In the genomic region with DNA sequence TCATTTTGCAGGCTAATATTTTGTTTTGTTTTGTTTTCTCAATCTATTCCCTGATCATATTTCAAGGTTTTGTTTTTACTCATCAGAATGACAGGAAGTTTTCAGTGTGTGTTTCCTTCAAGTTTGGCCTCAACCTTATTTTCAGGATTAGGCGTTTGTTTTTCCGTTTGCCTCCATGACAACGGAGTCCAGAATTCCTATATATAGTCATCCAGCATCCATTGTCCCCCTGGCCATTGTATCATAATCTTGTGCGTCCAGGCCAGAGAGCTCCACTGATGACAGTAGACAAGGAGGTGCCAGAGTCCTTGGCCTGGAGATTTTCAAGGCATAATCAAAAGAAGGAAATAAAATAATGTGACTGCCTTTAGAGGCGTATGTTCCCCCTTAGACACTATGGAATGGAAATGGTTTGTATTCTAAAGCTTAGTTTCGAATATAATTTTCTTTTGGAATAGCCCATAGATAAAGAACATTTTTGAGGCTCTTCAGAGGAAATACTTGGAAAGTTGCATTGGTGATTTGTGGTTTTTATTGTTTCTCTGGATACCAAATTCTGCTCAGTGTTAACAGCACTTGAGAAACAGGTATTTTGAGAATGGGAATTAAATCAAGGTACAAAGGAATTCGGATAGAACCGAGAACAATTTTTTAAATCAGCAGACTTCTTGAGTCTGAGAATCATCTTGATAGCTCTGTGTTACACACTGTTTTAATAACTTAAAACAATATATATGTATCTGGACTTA, we compare ENCODE assay signal across 20 cellular contexts.
A peak's percentile ranks its signal among the peaks of the same experiment; 100 is the strongest.
DNase-seq lines count a peak whose midpoint lies in the region; ATAC-seq and TF ChIP-seq lines count a peak whose summit lies in the region.
"Had no signal": no experiment of that assay in that cellular context is flagged by ENCODE, and none has a peak within 500 bp of the region (broad histone marks: within the 10 kb centered on the region; RNA-seq: fewer than 3 reads in every experiment).

No MANE protein-coding gene starts in this region.

- no peak overlapping the region for H2BK120ac ChIP-seq in neuronal stem cell (ENCODE audit: low read depth, low read length)

- H3K4ac ChIP-seq in neuronal stem cell (ENCODE audit: low read length) = no peak overlapping the region

- no CpG with 5 or more reads among the region's 8 CpGs for WGBS in neuronal stem cell (ENCODE audit: extremely low coverage in 2 of 2, insufficient read length in 2 of 2, insufficient replicate concordance in 1 of 2), 2 donors

- H3K4me3 ChIP-seq in cardiac fibroblast (replicated peaks in 1 of 2; ENCODE audit: low read depth in 2 of 2, low read length in 2 of 2) (no peak overlapping the region), neuronal stem cell (ENCODE audit: low read length in 2 of 2) (no peak overlapping the region)

- H4K8ac ChIP-seq in neuronal stem cell (ENCODE audit: low read depth, low read length) = no peak overlapping the region

- no peak overlapping the region for H3K4me2 ChIP-seq in neuronal stem cell (ENCODE audit: insufficient read depth, low read length, poor library complexity, severe bottlenecking)

- CTCF ChIA-PET in Calu3 (lab: Charles Lee) = no interaction called here

- peaks cover 7 to 100% of the 10 kb centered on the region in 2 donors for H3K36me3 ChIP-seq in neuronal stem cell (replicated peaks in 1 of 2; ENCODE audit: control insufficient read depth in 2 of 2, insufficient read depth in 2 of 2, low read length in 2 of 2)

- intact Hi-C loops in left cardiac atrium (cut with DNase I) = no loop called here
- intact Hi-C loops in Calu3 (cut with micrococcal nuclease; ENCODE audit: unreplicated experiment) = no loop called here

- H3K27ac ChIP-seq in neuronal stem cell (replicated peaks; ENCODE audit: low read length) = no peak overlapping the region
- H3K27ac ChIP-seq: foreskin keratinocyte, RWPE1 had no signal

- H2BK5ac ChIP-seq in neuronal stem cell (ENCODE audit: low read length) = no peak overlapping the region

- H3K27ac Mint-ChIP-seq in HFFc6 (peak overlapping the region; percentile 47; the same call in 1 of the 2 replicates), osteocyte (ENCODE audit: unreplicated experiment) (peak overlapping the region; percentile 75), Calu3 (ENCODE audit: unreplicated experiment) (no peak overlapping the region)
- H3K27ac Mint-ChIP-seq: activated naive CD8-positive, alpha-beta T cell treated with anti-CD3 and anti-CD28 coated beads, Interleukin-2, amount 10 ng/mL, durations not matched to agents 7 days and 5 days; stimulated activated effector memory CD8-positive, alpha-beta T cell treated with anti-CD3 and anti-CD28 coated beads, Interleukin-12 subunit alpha, Interleukin-12 subunit beta, amount 100 ng/mL, for 72 hours had no signal

- TF ChIP-seq CTCF in HFFc6 (IDR thresholded peaks at IDR 0.05) = no peak
- TF ChIP-seq CTCF in cardiac fibroblast (IDR thresholded peaks at IDR 0.05; ENCODE audit: low read depth, low read length) = no peak
- no peak for TF ChIP-seq CTCF in osteocyte (IDR thresholded peaks at IDR 0.05)
- no peak for TF ChIP-seq CTCF in Calu3 (IDR thresholded peaks at IDR 0.05; ENCODE audit: unreplicated experiment)

- H2BK15ac ChIP-seq in neuronal stem cell (ENCODE audit: low read length) = no peak overlapping the region

- H3K27me3 Mint-ChIP-seq in HFFc6 (ENCODE audit: insufficient read depth) = no peaks in the 10 kb centered on the region
- no peaks in the 10 kb centered on the region for H3K27me3 Mint-ChIP-seq in osteocyte (ENCODE audit: unreplicated experiment)
- H3K27me3 Mint-ChIP-seq in Calu3 (ENCODE audit: unreplicated experiment) = no peaks in the 10 kb centered on the region

- H3K23ac ChIP-seq in neuronal stem cell (ENCODE audit: low read depth, low read length, poor library complexity) = no peak overlapping the region

- H3K27me3 ChIP-seq in neuronal stem cell (ENCODE audit: control insufficient read depth in 3 of 3, insufficient read depth in 3 of 3, low read depth in 1 of 3, low read length in 3 of 3) = no peaks in the 10 kb centered on the region
- H3K27me3 ChIP-seq: foreskin keratinocyte had no signal

- peaks cover 6% of the 10 kb centered on the region; the same call in 1 of the 2 replicates for H3K9me3 Mint-ChIP-seq in HFFc6
- H3K9me3 Mint-ChIP-seq in osteocyte (ENCODE audit: unreplicated experiment) = peaks cover 21% of the 10 kb centered on the region
- no peaks in the 10 kb centered on the region for H3K9me3 Mint-ChIP-seq in Calu3 (ENCODE audit: low read depth, unreplicated experiment)

- H3K4me1 Mint-ChIP-seq in HFFc6 (ENCODE audit: low read depth) = peaks cover 46% of the 10 kb centered on the region
- H3K4me1 Mint-ChIP-seq in osteocyte (ENCODE audit: unreplicated experiment) = peaks cover 36% of the 10 kb centered on the region
- peaks cover 19% of the 10 kb centered on the region for H3K4me1 Mint-ChIP-seq in Calu3 (ENCODE audit: low read depth, unreplicated experiment)
- H3K4me1 Mint-ChIP-seq: stimulated activated effector memory CD8-positive, alpha-beta T cell treated with anti-CD3 and anti-CD28 coated beads, Interleukin-12 subunit alpha, Interleukin-12 subunit beta, amount 100 ng/mL, for 72 hours had no signal

- no peak overlapping the region for H3K14ac ChIP-seq in neuronal stem cell (ENCODE audit: low read length)

- peak; percentile 77 to 87 for ATAC-seq in left cardiac atrium

- no peak overlapping the region for H3K4me3 Mint-ChIP-seq in HFFc6
- no peak overlapping the region for H3K4me3 Mint-ChIP-seq in osteocyte (ENCODE audit: unreplicated experiment)
- no peak overlapping the region for H3K4me3 Mint-ChIP-seq in Calu3 (ENCODE audit: low read depth, unreplicated experiment)
- H3K4me3 Mint-ChIP-seq: activated naive CD8-positive, alpha-beta T cell treated with anti-CD3 and anti-CD28 coated beads, Interleukin-2, amount 10 ng/mL, durations not matched to agents 7 days and 5 days; stimulated activated effector memory CD8-positive, alpha-beta T cell treated with anti-CD3 and anti-CD28 coated beads, Interleukin-12 subunit alpha, Interleukin-12 subunit beta, amount 100 ng/mL, for 72 hours had no signal

- no peak overlapping the region for H2BK12ac ChIP-seq in neuronal stem cell (ENCODE audit: low read length)

- no peaks in the 10 kb centered on the region for H3K79me1 ChIP-seq in neuronal stem cell (ENCODE audit: low read depth, low read length)

- H3K9ac ChIP-seq in neuronal stem cell (ENCODE audit: low read depth, low read length, poor library complexity) = no peak overlapping the region

- peaks cover 0 to 35% of the 10 kb centered on the region in 2 donors for H3K9me3 ChIP-seq in neuronal stem cell (replicated peaks in 1 of 2; ENCODE audit: control insufficient read depth in 2 of 2, insufficient read depth in 1 of 2, low read depth in 1 of 2, low read length in 2 of 2)

- peaks cover 3 to 12% of the 10 kb centered on the region in 2 donors for H3K4me1 ChIP-seq in neuronal stem cell (ENCODE audit: control insufficient read depth in 2 of 2, insufficient read depth in 1 of 2, low read depth in 1 of 2, low read length in 2 of 2)

- H3K18ac ChIP-seq in neuronal stem cell (ENCODE audit: low read length) = no peak overlapping the region

- H2AK5ac ChIP-seq in neuronal stem cell (ENCODE audit: low read depth, low read length) = no peak overlapping the region

- no peak overlapping the region for H2AFZ ChIP-seq in neuronal stem cell (ENCODE audit: low read length)

- DNase-seq in HFFc6 = no peak
- DNase-seq in cardiac fibroblast (ENCODE audit: low read depth in 2 of 2) = peak; percentile 86 to 95
- peak; percentile 41 for DNase-seq in left cardiac atrium
- DNase-seq in osteocyte (ENCODE audit: extremely low spot score, unreplicated experiment) = no peak
- no peak for DNase-seq in neuronal stem cell (ENCODE audit: low spot score)
- no peak for DNase-seq in T-helper 1 cell
- no peak for DNase-seq in NCI-H2171 (lab: John Stamatoyannopoulos, UW)
- no peak for DNase-seq in Calu3
- DNase-seq: activated CD4-positive, alpha-beta T cell treated with anti-CD3 and anti-CD28 coated beads for 4 hours; activated naive CD8-positive, alpha-beta T cell treated with anti-CD3 and anti-CD28 coated beads, Interleukin-2, amount 10 ng/mL, durations not matched to agents 7 days and 5 days; COR-L47; cortex of kidney; GDM1; NCI-H2081; retina; stimulated activated CD4-positive, alpha-beta T cell treated with anti-CD3 and anti-CD28 coated beads, Interleukin-4, amount 100 ng/mL, for 4 hours; T-helper 2 cell had no signal

- BruUV-seq in Calu3 (replicated peaks; lab: Mats Ljungman, UMichigan) = no TSS peak

- H3K36me3 Mint-ChIP-seq in HFFc6 (ENCODE audit: low read depth) = peaks cover 28% of the 10 kb centered on the region
- peaks cover 61% of the 10 kb centered on the region for H3K36me3 Mint-ChIP-seq in osteocyte (ENCODE audit: unreplicated experiment)
- H3K36me3 Mint-ChIP-seq in Calu3 (ENCODE audit: insufficient read depth, unreplicated experiment) = no peaks in the 10 kb centered on the region
- H3K36me3 Mint-ChIP-seq: stimulated activated effector memory CD8-positive, alpha-beta T cell treated with anti-CD3 and anti-CD28 coated beads, Interleukin-12 subunit alpha, Interleukin-12 subunit beta, amount 100 ng/mL, for 72 hours had no signal

- H4K91ac ChIP-seq in neuronal stem cell (ENCODE audit: low read depth, low read length, poor library complexity) = no peak overlapping the region

Comparison
In these comparisons a context has a peak if more than half of its experiments do, and no peak if none do; other contexts are left out.
1. DNase-seq: peak in cardiac fibroblast (2 of 2) and left cardiac atrium (single experiment); none in HFFc6 (single experiment), osteocyte (single experiment), neuronal stem cell (single experiment), T-helper 1 cell (0 of 5), NCI-H2171 (single experiment) and Calu3 (single experiment).